21 cellular contexts compared by ENCODE assay signal in the genomic region with DNA sequence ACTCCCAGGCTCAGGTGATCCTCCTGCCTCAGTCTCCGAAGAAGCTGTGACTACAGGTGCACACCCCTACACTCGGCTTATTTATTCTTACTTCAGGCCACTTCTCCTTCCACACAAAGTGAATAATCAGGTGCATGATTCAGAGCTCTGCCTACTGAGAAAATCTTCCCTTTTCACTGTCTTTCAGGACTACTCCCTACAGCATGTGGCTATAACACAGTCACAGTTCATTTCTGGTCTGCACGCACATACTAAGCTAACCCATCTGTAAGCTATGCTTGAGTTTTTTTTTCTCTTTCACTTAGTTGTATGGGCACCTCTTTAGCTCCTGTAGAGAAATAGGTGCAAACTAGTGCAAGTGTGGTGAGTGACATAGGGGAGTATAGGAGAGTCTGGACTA. TPM values are rescaled to one million over a fixed set of nuclear protein-coding genes. Genes with fewer than 3 reads are reported as not detected.
A peak's percentile ranks its signal among the peaks of the same experiment; 100 is the strongest.
DNase-seq lines count a peak whose midpoint lies in the region; ATAC-seq and TF ChIP-seq lines count a peak whose summit lies in the region.
"Had no signal": no experiment of that assay in that cellular context is flagged by ENCODE, and none has a peak within 500 bp of the region (broad histone marks: within the 10 kb centered on the region; RNA-seq: fewer than 3 reads in every experiment).

No MANE protein-coding gene starts in this region.

- intact Hi-C loops in naive thymus-derived CD4-positive, alpha-beta T cell (cut with micrococcal nuclease): no loop called here

- CTCF ChIA-PET in naive thymus-derived CD4-positive, alpha-beta T cell (lab: Charles Lee): interaction anchor here (0.7 to 1.4 kb wide), 2 partner anchors 12 to 25 kb away, joined by 3 to 6 read pairs; no protein-coding TSS in a partner anchor

- H3K27ac Mint-ChIP-seq in activated naive CD4-positive, alpha-beta T cell treated with anti-CD3 and anti-CD28 coated beads, Interleukin-2, amount 50 U/mL, for 24 hours: peak overlapping the region; percentile 92
- H3K27ac Mint-ChIP-seq in naive thymus-derived CD4-positive, alpha-beta T cell: peak overlapping the region in 8 of 9 donors; percentile 94 to 100 (median 98)
- H3K27ac Mint-ChIP-seq in activated T-helper 17 cell treated with anti-CD3 and anti-CD28 coated beads, Interleukin-2, amount 50 U/mL, for 72 hours: no peak overlapping the region
- H3K27ac Mint-ChIP-seq: H9 had no signal

- H3K36me3 Mint-ChIP-seq in activated naive CD4-positive, alpha-beta T cell treated with anti-CD3 and anti-CD28 coated beads, Interleukin-2, amount 50 U/mL, for 24 hours: peaks cover 5% of the 10 kb centered on the region
- peaks cover 0 to 69% (median 20%) of the 10 kb centered on the region in 5 donors for H3K36me3 Mint-ChIP-seq in naive thymus-derived CD4-positive, alpha-beta T cell
- H3K36me3 Mint-ChIP-seq in activated T-helper 17 cell treated with anti-CD3 and anti-CD28 coated beads, Interleukin-2, amount 50 U/mL, for 72 hours (ENCODE audit: low read depth): no peaks in the 10 kb centered on the region

- no peaks in the 10 kb centered on the region for H3K9me3 ChIP-seq in naive thymus-derived CD4-positive, alpha-beta T cell (ENCODE audit: control insufficient read depth in 2 of 3, low read length in 3 of 3)
- H3K9me3 ChIP-seq: MG63 had no signal

- peak; percentile 46 to 72 for ATAC-seq in activated CD4-positive, CD25-positive, alpha-beta regulatory T cell treated with anti-CD3 and anti-CD28 coated beads, Interleukin-2, amount 50 U/mL, for 24 hours
- ATAC-seq in naive thymus-derived CD4-positive, alpha-beta T cell: no peak
- no peak for ATAC-seq in omental fat pad (ENCODE audit: low FRiP score)
- no peak for ATAC-seq in activated T-helper 17 cell treated with anti-CD3 and anti-CD28 coated beads, Interleukin-2, amount 50 U/mL, for 72 hours (replicated peaks)
- ATAC-seq: GM12878 had no signal

- no peaks in the 10 kb centered on the region for H3K27me3 Mint-ChIP-seq in activated naive CD4-positive, alpha-beta T cell treated with anti-CD3 and anti-CD28 coated beads, Interleukin-2, amount 50 U/mL, for 24 hours
- no peaks in the 10 kb centered on the region for H3K27me3 Mint-ChIP-seq in naive thymus-derived CD4-positive, alpha-beta T cell
- no peaks in the 10 kb centered on the region for H3K27me3 Mint-ChIP-seq in activated T-helper 17 cell treated with anti-CD3 and anti-CD28 coated beads, Interleukin-2, amount 50 U/mL, for 72 hours

- no peaks in the 10 kb centered on the region for H3K27me3 ChIP-seq in naive thymus-derived CD4-positive, alpha-beta T cell (ENCODE audit: control insufficient read depth in 2 of 2, insufficient read depth in 2 of 2, low read length in 2 of 2)
- H3K27me3 ChIP-seq: MG63 had no signal

- POLR2A ChIA-PET in naive thymus-derived CD4-positive, alpha-beta T cell (lab: Charles Lee): interaction anchor here (0.8 to 12.5 kb wide), 8 partner anchors 12 to 302 kb away, joined by 3 to 459 read pairs (median 6); a partner anchor contains a TSS

- peaks cover 22 to 72% of the 10 kb centered on the region in 2 donors for H3K4me1 ChIP-seq in naive thymus-derived CD4-positive, alpha-beta T cell (ENCODE audit: control insufficient read depth in 2 of 2, insufficient read depth in 2 of 2, low read length in 2 of 2)

- peaks cover 0 to under 1% (median 0%) of the 10 kb centered on the region in 3 experiments for H3K36me3 ChIP-seq in naive thymus-derived CD4-positive, alpha-beta T cell (ENCODE audit: control insufficient read depth in 2 of 3, insufficient read depth in 3 of 3, low read length in 3 of 3)
- H3K36me3 ChIP-seq: MG63 had no signal

- H3K27ac ChIP-seq in naive thymus-derived CD4-positive, alpha-beta T cell (ENCODE audit: low read depth, low read length): peak overlapping the region; percentile 85
- H3K27ac ChIP-seq: 22Rv1, C4-2B had no signal

- H3K4me3 ChIP-seq in naive thymus-derived CD4-positive, alpha-beta T cell (ENCODE audit: low read length): peak overlapping the region; percentile 2
- H3K4me3 ChIP-seq: GM12878, MG63 had no signal

- DNase-seq in activated CD4-positive, CD25-positive, alpha-beta regulatory T cell treated with anti-CD3 and anti-CD28 coated beads, Interleukin-2, amount 50 U/mL, for 72 hours: no peak
- no peak for DNase-seq in activated naive CD4-positive, alpha-beta T cell (lab: John Stamatoyannopoulos, UW)
- no peak for DNase-seq in naive thymus-derived CD4-positive, alpha-beta T cell
- DNase-seq in omental fat pad (ENCODE audit: low spot score): no peak
- DNase-seq in NCI-H187 treated with DMSO at 0.1 percent for 48 hours (lab: John Stamatoyannopoulos, UW): no peak
- DNase-seq: Calu3, H9, IMR-90, Kasumi-1, MG63, NCI-H1048, NCI-H1436, NCI-H2029, NCI-H345, NCI-H524 treated with DMSO at 0.1 percent for 48 hours had no signal

- peaks cover 92% of the 10 kb centered on the region for H3K4me1 Mint-ChIP-seq in activated naive CD4-positive, alpha-beta T cell treated with anti-CD3 and anti-CD28 coated beads, Interleukin-2, amount 50 U/mL, for 24 hours
- H3K4me1 Mint-ChIP-seq in naive thymus-derived CD4-positive, alpha-beta T cell: peaks cover 41 to 97% (median 85%) of the 10 kb centered on the region in 7 donors
- H3K4me1 Mint-ChIP-seq in activated T-helper 17 cell treated with anti-CD3 and anti-CD28 coated beads, Interleukin-2, amount 50 U/mL, for 72 hours: peaks cover 39% of the 10 kb centered on the region

- peak overlapping the region; percentile 60 for H3K4me3 Mint-ChIP-seq in activated naive CD4-positive, alpha-beta T cell treated with anti-CD3 and anti-CD28 coated beads, Interleukin-2, amount 50 U/mL, for 24 hours
- H3K4me3 Mint-ChIP-seq in naive thymus-derived CD4-positive, alpha-beta T cell: peak overlapping the region in 9 of 10 donors; percentile 60 to 100 (median 75)
- no peak overlapping the region for H3K4me3 Mint-ChIP-seq in activated T-helper 17 cell treated with anti-CD3 and anti-CD28 coated beads, Interleukin-2, amount 50 U/mL, for 72 hours
- H3K4me3 Mint-ChIP-seq: H9 had no signal

- no peak for TF ChIP-seq CTCF in omental fat pad (IDR thresholded peaks at IDR 0.05)

- no peaks in the 10 kb centered on the region for H3K9me3 Mint-ChIP-seq in activated naive CD4-positive, alpha-beta T cell treated with anti-CD3 and anti-CD28 coated beads, Interleukin-2, amount 50 U/mL, for 24 hours
- H3K9me3 Mint-ChIP-seq in naive thymus-derived CD4-positive, alpha-beta T cell: peaks cover 0 to 17% (median 0%) of the 10 kb centered on the region in 11 donors
- no peaks in the 10 kb centered on the region for H3K9me3 Mint-ChIP-seq in activated T-helper 17 cell treated with anti-CD3 and anti-CD28 coated beads, Interleukin-2, amount 50 U/mL, for 72 hours

RNA-seq across cellular contexts. Expression of a gene that starts 7.6 kb away (rescaled TPM):
- total RNA-seq in naive thymus-derived CD4-positive, alpha-beta T cell: 100 to 1,000 TPM in 4 of 5 experiments, 10 to 100 TPM in 1; 80.0 to 199 (median 133) TPM
- polyA plus RNA-seq in naive thymus-derived CD4-positive, alpha-beta T cell: 100 to 1,000 TPM; 103 to 169 TPM
- total RNA-seq in omental fat pad: 10 to 100 TPM; 18.9 to 53.0 (median 32.5) TPM
- total RNA-seq in activated T-helper 17 cell treated with anti-CD3 and anti-CD28 coated beads, Interleukin-2, amount 50 U/mL, for 72 hours: 10 to 100 TPM; 31.3 to 45.6 TPM

RNA-seq across cellular contexts. Expression of a gene that starts 41.1 kb away (rescaled TPM):
- total RNA-seq in naive thymus-derived CD4-positive, alpha-beta T cell: not detected
- not detected for polyA plus RNA-seq in naive thymus-derived CD4-positive, alpha-beta T cell
- total RNA-seq in omental fat pad: not detected
- not detected for total RNA-seq in activated T-helper 17 cell treated with anti-CD3 and anti-CD28 coated beads, Interleukin-2, amount 50 U/mL, for 72 hours
- total RNA-seq: Calu3, GM12878, H9, IMR-90 had no signal
- polyA plus RNA-seq: GM12878, IMR-90 had no signal

Comparison
In these comparisons a context has a peak if more than half of its experiments do, and no peak if none do; other contexts are left out.
1. ATAC-seq: peak in activated CD4-positive, CD25-positive, alpha-beta regulatory T cell treated with anti-CD3 and anti-CD28 coated beads, Interleukin-2, amount 50 U/mL, for 24 hours (2 of 2); none in naive thymus-derived CD4-positive, alpha-beta T cell (single experiment), omental fat pad (single experiment) and activated T-helper 17 cell treated with anti-CD3 and anti-CD28 coated beads, Interleukin-2, amount 50 U/mL, for 72 hours (single experiment).